In genomic region chr20:62606551-62607201, GRCh38 we compare ENCODE assay signal across 9 cellular contexts. TPM values are rescaled to one million over a fixed set of nuclear protein-coding genes. Genes with fewer than 3 reads are reported as not detected.
DNase-seq lines count a peak whose midpoint lies in the region; ATAC-seq and TF ChIP-seq lines count a peak whose summit lies in the region.
"Had no signal": no experiment of that assay in that cellular context is flagged by ENCODE, and none has a peak within 500 bp of the region (broad histone marks: within the 10 kb centered on the region; RNA-seq: fewer than 3 reads in every experiment).

No MANE protein-coding gene starts in this region.

- no peak overlapping the region for H2BK15ac ChIP-seq in H9 (ENCODE audit: low read depth, low read length)

- no CpG with 5 or more reads among the region's 31 CpGs for WGBS in H9 (ENCODE audit: extremely low coverage, insufficient read length, low lambda C conversion rate)

- H3K27ac ChIP-seq in H9 (ENCODE audit: insufficient read length, low read depth, low read length) (no peak overlapping the region), gastrocnemius medialis (no peak overlapping the region)

- H3T11ph ChIP-seq in H9 (ENCODE audit: low read length): no peak overlapping the region

- no peak overlapping the region for H2AFZ ChIP-seq in H9 (ENCODE audit: low read length)

- H3K36me3 ChIP-seq in NT2/D1 (ENCODE audit: insufficient read depth, insufficient read length, low read length) (no peaks in the 10 kb centered on the region), gastrocnemius medialis (no peaks in the 10 kb centered on the region)

- peaks cover 0 to 3% of the 10 kb centered on the region in 2 experiments; a peak in 2 of 5 replicates for H3K9me3 Mint-ChIP-seq in H9
- peaks cover 4% of the 10 kb centered on the region for H3K9me3 Mint-ChIP-seq in stimulated activated memory B cell treated with anti-CD40 and anti-IgM and Interleukin-4, amounts not matched to agents 10 μg/mL and 1 μg/mL and 100 μg/mL, for 72 hours
- H3K9me3 Mint-ChIP-seq: activated naive CD4-positive, alpha-beta T cell treated with anti-CD3 and anti-CD28 coated beads, Interleukin-2, amount 50 U/mL, for 24 hours had no signal

- no peak overlapping the region for H3K18ac ChIP-seq in H9 (ENCODE audit: insufficient read length, low read depth, low read length)

- H3K9ac ChIP-seq in H9 (ENCODE audit: extremely low read depth, insufficient read length, low read length) (no peak overlapping the region), NT2/D1 (ENCODE audit: insufficient read length, low read depth) (peak overlapping the region; percentile 26)

- H3K27me3 ChIP-seq in H9 (ENCODE audit: insufficient read depth, low read length) (no peaks in the 10 kb centered on the region), NT2/D1 (ENCODE audit: insufficient read depth, insufficient read length) (peaks cover 3% of the 10 kb centered on the region), gastrocnemius medialis (peaks cover 41 to 47% (median 47%) of the 10 kb centered on the region in 3 donors)

- TF ChIP-seq POLR2A in gastrocnemius medialis (IDR thresholded peaks at IDR 0.05): no peak

- H2BK5ac ChIP-seq in H9 (ENCODE audit: insufficient read length, low read length): no peak overlapping the region

- H3K79me2 ChIP-seq in H9 (ENCODE audit: insufficient read depth, low read length): no peaks in the 10 kb centered on the region

- no peak overlapping the region for H3K56ac ChIP-seq in H9 (ENCODE audit: insufficient read length, low read depth, low read length)

- DNase-seq in H9 (no peak), NT2/D1 (ENCODE audit: low read depth, low spot score) (no peak), germinal center (ENCODE audit: low spot score) (peak; percentile 77), gastrocnemius medialis (no peak)
- no peak for DNase-seq in activated CD4-positive, alpha-beta T cell treated with anti-CD3 and anti-CD28 coated beads, Interleukin-2, amount 50 U/mL, for 1 hour
- DNase-seq: mammary epithelial cell had no signal

- H4K20me1 ChIP-seq in H9 (ENCODE audit: control insufficient read depth, insufficient read depth, insufficient read length): no peaks in the 10 kb centered on the region

- TF ChIP-seq CTCF in H9 (conservative IDR thresholded peaks at IDR 0.05) (no peak), gastrocnemius medialis (IDR thresholded peaks at IDR 0.05 in 4 of 5, conservative IDR thresholded peaks at IDR 0.05 in 1 of 5) (no peak)

- H4K8ac ChIP-seq in H9 (replicated peaks; ENCODE audit: insufficient read length, low read depth, low read length): no peak overlapping the region

- no peak overlapping the region for H2BK12ac ChIP-seq in H9 (ENCODE audit: insufficient read length, low read depth, low read length)

- no peaks in the 10 kb centered on the region for H3K9me3 ChIP-seq in H9 (ENCODE audit: control insufficient read depth, low read depth, low read length)
- peaks cover 12% of the 10 kb centered on the region; the same call in 1 of the 2 replicates for H3K9me3 ChIP-seq in NT2/D1 (ENCODE audit: insufficient read depth, low read length)
- H3K9me3 ChIP-seq in gastrocnemius medialis: no peaks in the 10 kb centered on the region

- H3K79me1 ChIP-seq in H9 (ENCODE audit: insufficient read depth, low read depth, low read length, poor library complexity, severe bottlenecking): no peaks in the 10 kb centered on the region

- H3K4me3 Mint-ChIP-seq in H9: peak overlapping the region in 1 of 2 experiments; percentile 56; a peak in 1 of 5 replicates
- H3K4me3 Mint-ChIP-seq in stimulated activated memory B cell treated with anti-CD40 and anti-IgM and Interleukin-4, amounts not matched to agents 10 μg/mL and 1 μg/mL and 100 μg/mL, for 72 hours: no peak overlapping the region
- H3K4me3 Mint-ChIP-seq: activated naive CD4-positive, alpha-beta T cell treated with anti-CD3 and anti-CD28 coated beads, Interleukin-2, amount 50 U/mL, for 24 hours had no signal

- peaks cover 14% of the 10 kb centered on the region for H3K27me3 Mint-ChIP-seq in H9 (ENCODE audit: low read depth)
- H3K27me3 Mint-ChIP-seq in stimulated activated memory B cell treated with anti-CD40 and anti-IgM and Interleukin-4, amounts not matched to agents 10 μg/mL and 1 μg/mL and 100 μg/mL, for 72 hours: peaks cover 7% of the 10 kb centered on the region
- H3K27me3 Mint-ChIP-seq: activated naive CD4-positive, alpha-beta T cell treated with anti-CD3 and anti-CD28 coated beads, Interleukin-2, amount 50 U/mL, for 24 hours had no signal

- H3K4me1 ChIP-seq in H9 (ENCODE audit: insufficient read depth, low read length): no peaks in the 10 kb centered on the region; the same call in 1 of the 2 replicates
- peaks cover 21% of the 10 kb centered on the region for H3K4me1 ChIP-seq in NT2/D1 (ENCODE audit: insufficient read depth, insufficient read length)
- H3K4me1 ChIP-seq in gastrocnemius medialis: peaks cover 6 to 17% of the 10 kb centered on the region in 2 donors

- no peak overlapping the region for H4K91ac ChIP-seq in H9 (ENCODE audit: insufficient read length, low read depth, low read length)

- H3K23ac ChIP-seq in H9 (ENCODE audit: insufficient read length, low read depth, low read length): no peak overlapping the region

- no peak overlapping the region for H4K5ac ChIP-seq in H9 (ENCODE audit: insufficient read length, low read depth, low read length)

- H3K4me1 Mint-ChIP-seq in H9: peaks cover 15 to 29% of the 10 kb centered on the region in 2 experiments
- peaks cover 60% of the 10 kb centered on the region for H3K4me1 Mint-ChIP-seq in stimulated activated memory B cell treated with anti-CD40 and anti-IgM and Interleukin-4, amounts not matched to agents 10 μg/mL and 1 μg/mL and 100 μg/mL, for 72 hours

- H2BK20ac ChIP-seq in H9 (ENCODE audit: low read depth, low read length, poor library complexity, severe bottlenecking): no peak overlapping the region

- H3K14ac ChIP-seq in H9 (ENCODE audit: insufficient read depth, low read length): peak overlapping the region; percentile 31; the same call in 1 of the 2 replicates

- H3K23me2 ChIP-seq in H9 (ENCODE audit: insufficient read length, low read depth, low read length, poor library complexity, severe bottlenecking): no peaks in the 10 kb centered on the region

- no peak overlapping the region for H3K4me2 ChIP-seq in H9 (ENCODE audit: insufficient read depth, insufficient read length, low read length)

- H3K4ac ChIP-seq in H9 (ENCODE audit: low read depth, low read length): no peak overlapping the region

- intact Hi-C loops in gastrocnemius medialis (cut with DNase I; ENCODE audit: low total_unique reads): no loop called here

- peak; percentile 81 for ATAC-seq in stimulated activated memory B cell treated with anti-CD40 and anti-IgM and Interleukin-4, amounts not matched to agents 10 μg/mL and 1 μg/mL and 100 μg/mL, for 72 hours
- no peak for ATAC-seq in gastrocnemius medialis
- no peak for ATAC-seq in HG02642 (IDR thresholded peaks at IDR 0.05; ENCODE audit: poor library complexity, unreplicated experiment)

- H3K36me3 Mint-ChIP-seq in H9 (ENCODE audit: insufficient read depth in 1 of 3, low read depth in 3 of 3): peaks cover 0 to 2% (median 0%) of the 10 kb centered on the region in 3 experiments; a peak in 2 of 7 replicates
- no peaks in the 10 kb centered on the region for H3K36me3 Mint-ChIP-seq in stimulated activated memory B cell treated with anti-CD40 and anti-IgM and Interleukin-4, amounts not matched to agents 10 μg/mL and 1 μg/mL and 100 μg/mL, for 72 hours
- H3K36me3 Mint-ChIP-seq: activated naive CD4-positive, alpha-beta T cell treated with anti-CD3 and anti-CD28 coated beads, Interleukin-2, amount 50 U/mL, for 24 hours had no signal

- in situ Hi-C loops in gastrocnemius medialis (cut with MboI; ENCODE audit: low sequenced_read_pairs in 4 of 4): loop anchor here in 1 of 4 donors (25.0 kb wide), 1 partner anchor 94 kb away; no protein-coding TSS in a partner anchor

- H3K27ac Mint-ChIP-seq in H9: peak overlapping the region in 2 of 3 experiments; percentile 26 to 75; a peak in 2 of 7 replicates
- peak overlapping the region; percentile 33 for H3K27ac Mint-ChIP-seq in stimulated activated memory B cell treated with anti-CD40 and anti-IgM and Interleukin-4, amounts not matched to agents 10 μg/mL and 1 μg/mL and 100 μg/mL, for 72 hours
- H3K27ac Mint-ChIP-seq: activated naive CD4-positive, alpha-beta T cell treated with anti-CD3 and anti-CD28 coated beads, Interleukin-2, amount 50 U/mL, for 24 hours had no signal

- no peak overlapping the region for H3K4me3 ChIP-seq in NT2/D1 (ENCODE audit: insufficient read length, low read depth)
- H3K4me3 ChIP-seq in gastrocnemius medialis: no peak overlapping the region

- H2AK5ac ChIP-seq in H9 (ENCODE audit: insufficient read length, low read length): no peak overlapping the region

- H2BK120ac ChIP-seq in H9 (ENCODE audit: low read depth, low read length, poor library complexity, severe bottlenecking): no peak overlapping the region

RNA-seq across cellular contexts. Expression of gene SLCO4A1, which starts 35.6 kb away (rescaled TPM):
- total RNA-seq in H9 (2021) (8.4 and 9.4 TPM in 2 replicates), gastrocnemius medialis (10 to 100 TPM; 20.4 to 26.9 (median 21.8) TPM)
